28 cellular contexts compared by ENCODE assay signal in genomic region chr2:143193121-143193520, GRCh38.
A peak's percentile ranks its signal among the peaks of the same experiment; 100 is the strongest.
DNase-seq lines count a peak whose midpoint lies in the region; ATAC-seq, FAIRE-seq and TF ChIP-seq lines count a peak whose summit lies in the region.
"Had no signal": no experiment of that assay in that cellular context is flagged by ENCODE, and none has a peak within 500 bp of the region (broad histone marks: within the 10 kb centered on the region; RNA-seq: fewer than 3 reads in every experiment).

No MANE protein-coding gene starts in this region.

- no peaks in the 10 kb centered on the region for H3K9me3 ChIP-seq in thyroid gland
- H3K9me3 ChIP-seq: HAP-1, left lung, pancreas, SJSA1, stomach had no signal

- H3K4me1 Mint-ChIP-seq in activated naive CD4-positive, alpha-beta T cell treated with anti-CD3 and anti-CD28 coated beads, Interleukin-2, amount 50 U/mL, for 24 hours = peaks cover 69% of the 10 kb centered on the region
- no peaks in the 10 kb centered on the region for H3K4me1 Mint-ChIP-seq in Calu3 (ENCODE audit: low read depth, unreplicated experiment)

- TF ChIP-seq POLR2A in thyroid gland (IDR thresholded peaks at IDR 0.05) = no peak

- H3K4me3 ChIP-seq in thyroid gland (replicated peaks in 1 of 3) = no peak overlapping the region
- H3K4me3 ChIP-seq: HAP-1, hepatocyte, left lung, pancreas, SJSA1, stomach had no signal

- peak overlapping the region; percentile 30 for H3K27ac Mint-ChIP-seq in activated naive CD4-positive, alpha-beta T cell treated with anti-CD3 and anti-CD28 coated beads, Interleukin-2, amount 50 U/mL, for 24 hours
- H3K27ac Mint-ChIP-seq in Calu3 (ENCODE audit: unreplicated experiment) = no peak overlapping the region
- H3K27ac Mint-ChIP-seq: activated CD8-positive, alpha-beta T cell treated with anti-CD3 and anti-CD28 coated beads for 36 hours; activated naive CD8-positive, alpha-beta T cell treated with anti-CD3 and anti-CD28 coated beads, Interleukin-2, amount 50 U/mL, for 24 hours; natural killer cell treated with Interleukin-12 subunit alpha and Interleukin-12 subunit beta and Interleukin-15 and Interleukin-18, amount 100 ng/mL, for 72 hours had no signal

- 67 to 75% methylated on average over 5 of the region's 5 CpGs for WGBS in thyroid gland, 2 donors

- TF ChIP-seq CTCF in thyroid gland (IDR thresholded peaks at IDR 0.05) = no peak
- no peak for TF ChIP-seq CTCF in Calu3 (IDR thresholded peaks at IDR 0.05; ENCODE audit: unreplicated experiment)

- BruUV-seq in Calu3 (replicated peaks; lab: Mats Ljungman, UMichigan) = no TSS peak

- ATAC-seq in HG02642 (IDR thresholded peaks at IDR 0.05; ENCODE audit: poor library complexity, unreplicated experiment) = no peak
- ATAC-seq: activated CD8-positive, alpha-beta T cell treated with anti-CD3 and anti-CD28 coated beads for 36 hours; activated naive CD8-positive, alpha-beta T cell treated with anti-CD3 and anti-CD28 coated beads, Interleukin-2, amount 50 U/mL, for 24 hours; left lung; natural killer cell treated with Interleukin-12 subunit alpha and Interleukin-12 subunit beta and Interleukin-15 and Interleukin-18, amount 100 ng/mL, for 72 hours; pancreas; sciatic nerve had no signal

- DNase-seq in activated naive CD4-positive, alpha-beta T cell (lab: John Stamatoyannopoulos, UW) = no peak
- DNase-seq in NCI-H446 (lab: John Stamatoyannopoulos, UW) (peak; percentile 96 to 98), cerebellum (ENCODE audit: low spot score) (peak; percentile 31), thyroid gland (peak; percentile 4 to 10), HTR-8/SVneo (ENCODE audit: insufficient read length, low spot score) (no peak), Calu3 (no peak)
- DNase-seq: activated CD4-positive, alpha-beta T cell treated with anti-CD3 and anti-CD28 coated beads for 1 hour; activated CD8-positive, alpha-beta T cell treated with anti-CD3 and anti-CD28 coated beads for 36 hours; activated effector memory CD4-positive, alpha-beta T cell treated with Interleukin-2 at 50 U/mL for 16 hours; activated naive CD8-positive, alpha-beta T cell treated with anti-CD3 and anti-CD28 coated beads, Interleukin-2, amount 50 U/mL, for 24 hours; DMS79 treated with DMSO at 0.1 percent for 48 hours; effector CD8-positive, alpha-beta T cell; foreskin fibroblast; left lung; NCI-H2107; NCI-H510A treated with DMSO at 0.1 percent for 48 hours; stimulated activated CD4-positive, alpha-beta T cell treated with anti-CD3 and anti-CD28 coated beads, Interleukin-15, amount 100 ng/mL, for 24 hours; stomach; trophoblast cell had no signal

- H3K27me3 Mint-ChIP-seq in activated naive CD4-positive, alpha-beta T cell treated with anti-CD3 and anti-CD28 coated beads, Interleukin-2, amount 50 U/mL, for 24 hours = no peaks in the 10 kb centered on the region
- no peaks in the 10 kb centered on the region for H3K27me3 Mint-ChIP-seq in Calu3 (ENCODE audit: unreplicated experiment)
- H3K27me3 Mint-ChIP-seq: activated CD8-positive, alpha-beta T cell treated with anti-CD3 and anti-CD28 coated beads for 36 hours; activated naive CD8-positive, alpha-beta T cell treated with anti-CD3 and anti-CD28 coated beads, Interleukin-2, amount 50 U/mL, for 24 hours; natural killer cell treated with Interleukin-12 subunit alpha and Interleukin-12 subunit beta and Interleukin-15 and Interleukin-18, amount 100 ng/mL, for 72 hours had no signal

- intact Hi-C loops in thyroid gland (cut with DNase I) (no loop called here), Calu3 (cut with micrococcal nuclease; ENCODE audit: unreplicated experiment) (no loop called here)

- H3K27ac ChIP-seq in thyroid gland = no peak overlapping the region
- H3K27ac ChIP-seq: 22Rv1, hepatocyte, left lung, pancreas, SJSA1, stomach had no signal

- no peaks in the 10 kb centered on the region for H3K27me3 ChIP-seq in thyroid gland
- H3K27me3 ChIP-seq: hepatocyte, left lung, pancreas, stomach had no signal

- no peak overlapping the region for H3K4me3 Mint-ChIP-seq in activated naive CD4-positive, alpha-beta T cell treated with anti-CD3 and anti-CD28 coated beads, Interleukin-2, amount 50 U/mL, for 24 hours
- H3K4me3 Mint-ChIP-seq in Calu3 (ENCODE audit: low read depth, unreplicated experiment) = no peak overlapping the region
- H3K4me3 Mint-ChIP-seq: activated CD8-positive, alpha-beta T cell treated with anti-CD3 and anti-CD28 coated beads for 36 hours; activated naive CD8-positive, alpha-beta T cell treated with anti-CD3 and anti-CD28 coated beads, Interleukin-2, amount 50 U/mL, for 24 hours; natural killer cell treated with Interleukin-12 subunit alpha and Interleukin-12 subunit beta and Interleukin-15 and Interleukin-18, amount 100 ng/mL, for 72 hours had no signal

- no peaks in the 10 kb centered on the region for H3K4me1 ChIP-seq in thyroid gland
- H3K4me1 ChIP-seq: HAP-1, left lung, pancreas, SJSA1, stomach had no signal

- H3K36me3 ChIP-seq in thyroid gland = no peaks in the 10 kb centered on the region
- H3K36me3 ChIP-seq: HAP-1, left lung, pancreas, SJSA1, stomach had no signal

- H3K9me3 Mint-ChIP-seq in activated naive CD4-positive, alpha-beta T cell treated with anti-CD3 and anti-CD28 coated beads, Interleukin-2, amount 50 U/mL, for 24 hours = no peaks in the 10 kb centered on the region
- no peaks in the 10 kb centered on the region for H3K9me3 Mint-ChIP-seq in Calu3 (ENCODE audit: low read depth, unreplicated experiment)
- H3K9me3 Mint-ChIP-seq: activated CD8-positive, alpha-beta T cell treated with anti-CD3 and anti-CD28 coated beads for 36 hours; activated naive CD8-positive, alpha-beta T cell treated with anti-CD3 and anti-CD28 coated beads, Interleukin-2, amount 50 U/mL, for 24 hours; natural killer cell treated with Interleukin-12 subunit alpha and Interleukin-12 subunit beta and Interleukin-15 and Interleukin-18, amount 100 ng/mL, for 72 hours had no signal

- peaks cover 18% of the 10 kb centered on the region for H3K36me3 Mint-ChIP-seq in activated naive CD4-positive, alpha-beta T cell treated with anti-CD3 and anti-CD28 coated beads, Interleukin-2, amount 50 U/mL, for 24 hours
- H3K36me3 Mint-ChIP-seq in Calu3 (ENCODE audit: insufficient read depth, unreplicated experiment) = no peaks in the 10 kb centered on the region
- H3K36me3 Mint-ChIP-seq: natural killer cell treated with Interleukin-12 subunit alpha and Interleukin-12 subunit beta and Interleukin-15 and Interleukin-18, amount 100 ng/mL, for 72 hours had no signal

- CTCF ChIA-PET in Calu3 (lab: Charles Lee) = no interaction called here

- no peak for FAIRE-seq in HTR-8/SVneo (lab: Jason Lieb, UNC)
- FAIRE-seq: pancreas had no signal

Comparison
In these comparisons a context has a peak if more than half of its experiments do, and no peak if none do; other contexts are left out.
1. DNase-seq: peak in NCI-H446 (2 of 2), cerebellum (single experiment) and thyroid gland (2 of 2); none in activated naive CD4-positive, alpha-beta T cell (0 of 4), HTR-8/SVneo (single experiment) and Calu3 (single experiment).